Comparison of ENCODE assay signal across 10 cellular contexts in the genomic region with DNA sequence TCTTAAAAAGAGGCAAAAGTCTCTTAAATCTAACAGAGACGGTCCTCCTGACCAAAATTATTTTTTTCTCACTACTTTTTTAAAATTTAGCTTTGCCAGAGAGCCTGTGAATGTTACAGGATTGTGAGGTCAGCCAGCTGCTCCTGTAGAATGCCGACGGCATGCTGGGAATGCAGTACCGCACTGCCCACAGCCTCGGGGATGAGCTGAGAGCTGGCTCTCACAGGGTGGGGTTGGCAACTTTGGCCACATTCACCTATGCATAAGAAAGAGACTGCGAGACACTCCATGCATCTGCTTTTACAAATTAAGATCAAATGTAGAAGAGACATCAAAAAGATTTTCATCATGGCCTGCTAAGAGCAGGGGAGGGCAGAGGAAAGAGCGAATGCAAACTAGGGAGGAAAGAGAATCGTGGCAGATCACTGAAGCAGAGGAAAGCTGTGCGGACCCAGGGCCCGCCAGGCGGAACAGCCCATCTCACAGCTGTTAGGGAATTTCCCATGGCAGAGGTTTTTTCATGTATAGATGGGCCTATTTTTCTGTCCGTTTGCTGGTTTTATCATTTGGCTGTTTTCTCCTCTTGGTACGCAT. TPM values are rescaled to one million over a fixed set of nuclear protein-coding genes. Genes with fewer than 3 reads are reported as not detected.
DNase-seq lines count a peak whose midpoint lies in the region; ATAC-seq, FAIRE-seq and TF ChIP-seq lines count a peak whose summit lies in the region.
"Had no signal": no experiment of that assay in that cellular context is flagged by ENCODE, and none has a peak within 500 bp of the region (broad histone marks: within the 10 kb centered on the region; RNA-seq: fewer than 3 reads in every experiment).

No MANE protein-coding gene starts in this region.

- H3K79me2 ChIP-seq in astrocyte (ENCODE audit: insufficient read depth, low read length) (no peaks in the 10 kb centered on the region), smooth muscle cell (ENCODE audit: low read depth) (no peaks in the 10 kb centered on the region)

- no peak overlapping the region for H3K4me3 ChIP-seq in astrocyte (ENCODE audit: insufficient read depth, low read depth, low read length)
- no peak overlapping the region for H3K4me3 ChIP-seq in smooth muscle cell
- H3K4me3 ChIP-seq in spleen = no peak overlapping the region
- H3K4me3 ChIP-seq: colonic mucosa had no signal

- H3K4me1 Mint-ChIP-seq in activated CD4-positive, alpha-beta T cell treated with anti-CD3 and anti-CD28 coated beads, Interleukin-2, amount 10 ng/mL, durations not matched to agents 7 days and 5 days = peaks cover 5% of the 10 kb centered on the region
- peaks cover 20% of the 10 kb centered on the region for H3K4me1 Mint-ChIP-seq in astrocyte (ENCODE audit: low read depth, unreplicated experiment)
- H3K4me1 Mint-ChIP-seq in activated T-helper 17 cell treated with anti-CD3 and anti-CD28 coated beads, Interleukin-2, amount 50 U/mL, for 72 hours = peaks cover 3% of the 10 kb centered on the region

- peak; percentile 5 for DNase-seq in activated CD4-positive, alpha-beta T cell treated with anti-CD3 and anti-CD28 coated beads, Interleukin-2, amount 10 ng/mL, durations not matched to agents 7 days and 5 days
- DNase-seq in activated CD4-positive, alpha-beta T cell treated with anti-CD3 and anti-CD28 coated beads for 48 hours = no peak
- DNase-seq in astrocyte (ENCODE audit: low read depth) = peak; percentile 12
- no peak for DNase-seq in smooth muscle cell (lab: John Stamatoyannopoulos, UW; ENCODE audit: unreplicated experiment)
- DNase-seq in DMS114 treated with DMSO at 0.1 percent for 48 hours (lab: John Stamatoyannopoulos, UW; ENCODE audit: unreplicated experiment) = no peak
- DNase-seq in spleen = no peak
- DNase-seq: ACHN, colonic mucosa had no signal

- POLR2A ChIA-PET in activated CD4-positive, alpha-beta T cell treated with anti-CD3 and anti-CD28 coated beads, Interleukin-2, amount 10 ng/mL, durations not matched to agents 7 days and 5 days (lab: Charles Lee) = no interaction called here

- no peak overlapping the region for H2AFZ ChIP-seq in astrocyte (ENCODE audit: low read depth, low read length)
- H2AFZ ChIP-seq in smooth muscle cell (ENCODE audit: low read depth) = peak overlapping the region; percentile 44

- H3K27me3 ChIP-seq in astrocyte (ENCODE audit: insufficient read depth, low read length) = no peaks in the 10 kb centered on the region
- no peaks in the 10 kb centered on the region for H3K27me3 ChIP-seq in smooth muscle cell (ENCODE audit: low read depth)
- peaks cover 0 to 8% (median 0%) of the 10 kb centered on the region in 7 donors for H3K27me3 ChIP-seq in spleen (replicated peaks in 1 of 7)
- H3K27me3 ChIP-seq: colonic mucosa had no signal

- H4K20me1 ChIP-seq in astrocyte (ENCODE audit: insufficient read depth, low read length) (no peaks in the 10 kb centered on the region), smooth muscle cell (ENCODE audit: low read depth) (no peaks in the 10 kb centered on the region)

- TF ChIP-seq POLR2A in spleen (IDR thresholded peaks at IDR 0.05) = no peak

- H3K4me1 ChIP-seq in astrocyte (ENCODE audit: insufficient read depth, low read length) (no peaks in the 10 kb centered on the region), smooth muscle cell (ENCODE audit: low read depth) (peaks cover 18% of the 10 kb centered on the region), spleen (peaks cover 0 to 11% (median 0%) of the 10 kb centered on the region in 6 donors)
- H3K4me1 ChIP-seq: colonic mucosa had no signal

- WGBS in smooth muscle cell (ENCODE audit: low lambda C conversion rate) = 28% methylated on average over 13 of the region's 13 CpGs
- 49 to 63% (median 53%) methylated on average over 13 of the region's 13 CpGs for whole genome bisulfite sequencing in spleen, 5 donors

- TF ChIP-seq CTCF in astrocyte (IDR thresholded peaks at IDR 0.05; ENCODE audit: insufficient read depth, low read depth, low read length) = no peak
- no peak for TF ChIP-seq CTCF in smooth muscle cell (IDR thresholded peaks at IDR 0.05; ENCODE audit: borderline replicate concordance, insufficient read depth, poor library complexity, severe bottlenecking)
- no peak for TF ChIP-seq CTCF in spleen (IDR thresholded peaks at IDR 0.05 in 8 of 11, conservative IDR thresholded peaks at IDR 0.05 in 3 of 11)

- H3K27ac Mint-ChIP-seq in activated CD4-positive, alpha-beta T cell treated with anti-CD3 and anti-CD28 coated beads, Interleukin-2, amount 10 ng/mL, durations not matched to agents 7 days and 5 days = no peak overlapping the region
- H3K27ac Mint-ChIP-seq in astrocyte (ENCODE audit: unreplicated experiment) = peak overlapping the region; percentile 49
- no peak overlapping the region for H3K27ac Mint-ChIP-seq in activated T-helper 17 cell treated with anti-CD3 and anti-CD28 coated beads, Interleukin-2, amount 50 U/mL, for 72 hours

- CTCF ChIA-PET in activated CD4-positive, alpha-beta T cell treated with anti-CD3 and anti-CD28 coated beads, Interleukin-2, amount 10 ng/mL, durations not matched to agents 7 days and 5 days (lab: Charles Lee) = no interaction called here

- H3K9ac ChIP-seq in astrocyte (ENCODE audit: low read length) (no peak overlapping the region), smooth muscle cell (ENCODE audit: low read depth) (no peak overlapping the region)

- peaks cover 16% of the 10 kb centered on the region for H3K27me3 Mint-ChIP-seq in activated CD4-positive, alpha-beta T cell treated with anti-CD3 and anti-CD28 coated beads, Interleukin-2, amount 10 ng/mL, durations not matched to agents 7 days and 5 days
- H3K27me3 Mint-ChIP-seq in astrocyte (ENCODE audit: low read depth, unreplicated experiment) = peaks cover 15% of the 10 kb centered on the region
- peaks cover 12% of the 10 kb centered on the region for H3K27me3 Mint-ChIP-seq in activated T-helper 17 cell treated with anti-CD3 and anti-CD28 coated beads, Interleukin-2, amount 50 U/mL, for 72 hours

- intact Hi-C loops in spleen (cut with DNase I; ENCODE audit: low total_unique reads) = no loop called here

- peaks cover 23% of the 10 kb centered on the region for H3K36me3 Mint-ChIP-seq in activated CD4-positive, alpha-beta T cell treated with anti-CD3 and anti-CD28 coated beads, Interleukin-2, amount 10 ng/mL, durations not matched to agents 7 days and 5 days (ENCODE audit: low read depth)
- peaks cover 5% of the 10 kb centered on the region for H3K36me3 Mint-ChIP-seq in astrocyte (ENCODE audit: low read depth, unreplicated experiment)
- H3K36me3 Mint-ChIP-seq in activated T-helper 17 cell treated with anti-CD3 and anti-CD28 coated beads, Interleukin-2, amount 50 U/mL, for 72 hours (ENCODE audit: low read depth) = peaks cover 13% of the 10 kb centered on the region

- no peak for FAIRE-seq in astrocyte (lab: Jason Lieb, UNC)

- H3K27ac ChIP-seq in astrocyte (ENCODE audit: low read depth, low read length) = no peak overlapping the region
- peak overlapping the region; percentile 37 for H3K27ac ChIP-seq in smooth muscle cell (ENCODE audit: low read depth)
- H3K27ac ChIP-seq in spleen = no peak overlapping the region
- H3K27ac ChIP-seq: colonic mucosa had no signal

- H3K36me3 ChIP-seq in astrocyte (ENCODE audit: insufficient read depth, low read length) = no peaks in the 10 kb centered on the region
- no peaks in the 10 kb centered on the region for H3K36me3 ChIP-seq in smooth muscle cell (ENCODE audit: low read depth)
- no peaks in the 10 kb centered on the region for H3K36me3 ChIP-seq in spleen
- H3K36me3 ChIP-seq: colonic mucosa had no signal

- H3K9me3 ChIP-seq in astrocyte (ENCODE audit: insufficient read depth, low read depth, low read length) (no peaks in the 10 kb centered on the region), smooth muscle cell (replicated peaks; ENCODE audit: low read depth) (no peaks in the 10 kb centered on the region), spleen (no peaks in the 10 kb centered on the region)
- H3K9me3 ChIP-seq: colonic mucosa had no signal

- H3K4me2 ChIP-seq in astrocyte (ENCODE audit: low read length) = no peak overlapping the region
- H3K4me2 ChIP-seq in smooth muscle cell = peak overlapping the region; percentile 64

- no peaks in the 10 kb centered on the region for H3F3A ChIP-seq in smooth muscle cell (ENCODE audit: low read depth)

- no peaks in the 10 kb centered on the region for H3K9me3 Mint-ChIP-seq in activated CD4-positive, alpha-beta T cell treated with anti-CD3 and anti-CD28 coated beads, Interleukin-2, amount 10 ng/mL, durations not matched to agents 7 days and 5 days
- H3K9me3 Mint-ChIP-seq in astrocyte (ENCODE audit: unreplicated experiment) = peaks cover 3% of the 10 kb centered on the region
- H3K9me3 Mint-ChIP-seq in activated T-helper 17 cell treated with anti-CD3 and anti-CD28 coated beads, Interleukin-2, amount 50 U/mL, for 72 hours = no peaks in the 10 kb centered on the region

- ATAC-seq in HG02870 (IDR thresholded peaks at IDR 0.05; ENCODE audit: unreplicated experiment) = peak; percentile 45
- ATAC-seq in activated T-helper 17 cell treated with anti-CD3 and anti-CD28 coated beads, Interleukin-2, amount 50 U/mL, for 72 hours (replicated peaks) = no peak

- no peak overlapping the region for H3K4me3 Mint-ChIP-seq in activated CD4-positive, alpha-beta T cell treated with anti-CD3 and anti-CD28 coated beads, Interleukin-2, amount 10 ng/mL, durations not matched to agents 7 days and 5 days
- H3K4me3 Mint-ChIP-seq in astrocyte (ENCODE audit: unreplicated experiment) = no peak overlapping the region
- no peak overlapping the region for H3K4me3 Mint-ChIP-seq in activated T-helper 17 cell treated with anti-CD3 and anti-CD28 coated beads, Interleukin-2, amount 50 U/mL, for 72 hours

RNA-seq across cellular contexts. Expression of gene SPATA19, which starts 49.7 kb away (rescaled TPM):
- not detected for total RNA-seq in activated CD4-positive, alpha-beta T cell treated with anti-CD3 and anti-CD28 coated beads, Interleukin-2, amount 10 ng/mL, durations not matched to agents 7 days and 5 days
- not detected in 2 replicates for total RNA-seq in astrocyte
- total RNA-seq in smooth muscle cell = 0.76 TPM in 1 of 2 replicates, not detected in the other
- not detected in 2 replicates for polyA plus RNA-seq in smooth muscle cell
- total RNA-seq in spleen = not detected
- polyA plus RNA-seq in spleen = under 1 TPM in 1 of 3 donors, not detected in 2; 0.15 TPM
- not detected for total RNA-seq in activated T-helper 17 cell treated with anti-CD3 and anti-CD28 coated beads, Interleukin-2, amount 50 U/mL, for 72 hours
- total RNA-seq: colonic mucosa had no signal

Comparison
In these comparisons a context has a peak if more than half of its experiments do, and no peak if none do; other contexts are left out.
1. DNase-seq: peak in activated CD4-positive, alpha-beta T cell treated with anti-CD3 and anti-CD28 coated beads, Interleukin-2, amount 10 ng/mL, durations not matched to agents 7 days and 5 days (single experiment) and astrocyte (single experiment); none in activated CD4-positive, alpha-beta T cell treated with anti-CD3 and anti-CD28 coated beads for 48 hours (single experiment), smooth muscle cell (single experiment), DMS114 treated with DMSO at 0.1 percent for 48 hours (single experiment) and spleen (single experiment).